ENCODE assay signal across 8 cellular contexts in the genomic region with DNA sequence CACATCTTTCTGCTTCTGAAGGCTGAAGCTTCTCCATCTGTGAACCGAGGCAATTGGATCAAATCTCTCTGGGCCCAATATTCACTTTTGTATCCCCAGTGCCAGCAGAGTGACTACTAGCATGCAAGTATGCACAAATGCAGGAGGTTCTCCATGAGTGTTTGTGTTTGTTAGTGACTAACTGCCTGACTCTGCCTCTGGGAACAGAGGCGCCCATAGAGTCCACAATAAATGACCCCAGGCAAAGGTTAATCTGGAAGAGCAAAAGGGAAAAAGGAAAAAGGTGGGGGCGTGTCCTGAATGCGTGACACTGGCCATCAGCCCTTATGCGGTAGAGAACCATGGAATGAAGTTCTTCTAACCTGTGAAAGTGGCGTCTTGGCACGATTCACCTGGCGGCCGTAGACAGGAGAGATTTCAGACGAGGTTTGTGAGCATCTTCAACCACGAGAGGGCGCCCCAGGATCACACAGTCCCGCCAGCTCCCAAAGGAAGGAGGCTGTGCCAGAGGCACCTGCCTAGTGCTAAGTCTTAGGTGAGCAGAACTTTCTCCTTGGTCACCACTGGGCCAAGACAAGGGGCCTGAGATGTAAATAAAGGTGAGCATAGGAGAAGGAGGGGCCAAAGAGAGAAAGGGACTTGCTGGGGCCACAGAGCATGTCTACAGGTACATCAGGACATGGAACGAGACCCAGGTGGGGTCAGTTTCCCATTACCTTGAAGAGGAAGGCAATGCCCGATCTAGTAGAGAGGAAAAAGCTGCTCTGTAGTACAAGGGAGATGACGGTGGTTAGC. TPM values are rescaled to one million over a fixed set of nuclear protein-coding genes. Genes with fewer than 3 reads are reported as not detected.
DNase-seq lines count a peak whose midpoint lies in the region; ATAC-seq, FAIRE-seq and TF ChIP-seq lines count a peak whose summit lies in the region.

No MANE protein-coding gene starts in this region.

- TF ChIP-seq CTCF in D721Med (IDR thresholded peaks at IDR 0.05; ENCODE audit: insufficient read depth, missing control alignments), result peak; percentile 91
- TF ChIP-seq CTCF in epithelial cell of esophagus (IDR thresholded peaks at IDR 0.05; ENCODE audit: insufficient read depth, low read depth, low read length, missing control alignments), result peak; percentile 90

- FAIRE-seq in D721Med (lab: Jason Lieb, UNC), result no peak

- H3K4me3 ChIP-seq in epithelial cell of esophagus (ENCODE audit: low read length) (peak overlapping the region; percentile 16), mucosa of stomach (ENCODE audit: low read length) (no peak overlapping the region)

- no peaks in the 10 kb centered on the region for H3K4me1 ChIP-seq in mucosa of stomach (ENCODE audit: control insufficient read depth, insufficient read depth, low read length)

- ATAC-seq in GM18858 (IDR thresholded peaks at IDR 0.05; ENCODE audit: unreplicated experiment), result no peak

- no peaks in the 10 kb centered on the region for H3K36me3 ChIP-seq in mucosa of stomach (ENCODE audit: control insufficient read depth, insufficient read depth, low read length)

- peak; percentile 43 for DNase-seq in D721Med (ENCODE audit: insufficient read length, low spot score)
- DNase-seq in HT1080 (ENCODE audit: low read depth), result peak; percentile 71
- peak; percentile 69 for DNase-seq in NOMO-1 treated with DMSO at 0.1 percent for 48 hours (lab: John Stamatoyannopoulos, UW; ENCODE audit: unreplicated experiment)
- DNase-seq in activated CD8-positive, alpha-beta memory T cell treated with anti-CD3 and anti-CD28 coated beads for 48 hours (ENCODE audit: low read depth in 2 of 3, low spot score in 2 of 3), result peak; percentile 42 to 89 (median 88)
- DNase-seq in epithelial cell of esophagus (ENCODE audit: low read depth), result peak; percentile 86
- peak; percentile 66 to 78 for DNase-seq in stimulated activated CD8-positive, alpha-beta memory T cell treated with anti-CD3 and anti-CD28 coated beads, Interleukin-7, amount 100 ng/mL, for 1 hour (ENCODE audit: low read depth in 2 of 2)

- no peaks in the 10 kb centered on the region for H3K9me3 ChIP-seq in mucosa of stomach (ENCODE audit: control insufficient read depth, low read length)

- no peaks in the 10 kb centered on the region for H3K27me3 ChIP-seq in mucosa of stomach (ENCODE audit: control insufficient read depth, insufficient read depth, low read length)

- H3K9ac ChIP-seq in mucosa of stomach (ENCODE audit: low read length), result peak overlapping the region; percentile 23

RNA-seq across cellular contexts. Expression of a gene that starts 44.2 kb away (rescaled TPM):
- 0.14 TPM in 1 of 2 replicates, not detected in the other for total RNA-seq in HT1080 (2014; rRNA removed; shearing (Covaris generic))
- 2.7 and 2.8 TPM in 2 replicates for polyA plus RNA-seq in HT1080 (2015; cell fraction: cytosol; rRNA removed)
- polyA plus RNA-seq in HT1080 (2015; cell fraction: nucleus; rRNA removed), result 0.61 and 1.1 TPM in 2 replicates
